In genomic region chr9:99266136-99267023, GRCh38 we compare ENCODE assay signal across 1 cellular context.
TF ChIP-seq lines count a peak whose summit lies in the region.

No MANE protein-coding gene starts in this region.

TF ChIP-seq in HepG2, 621 proteins besides CTCF, POLR2A, EP300 and RAD21 (continued from another document and continues in another):
- TF ChIP-seq PAXIP1 (CRISPR knock-in tag; conservative IDR thresholded peaks at IDR 0.05), result peak; percentile 59
- no peak for TF ChIP-seq RBAK (CRISPR knock-in tag; IDR thresholded peaks at IDR 0.05)
- peak; percentile 30; the same call in 1 of the 2 replicates for TF ChIP-seq CEBPG (CRISPR knock-in tag; IDR thresholded peaks at IDR 0.05)
- TF ChIP-seq MXD1 (CRISPR knock-in tag; IDR thresholded peaks at IDR 0.05), result no peak
- no peak for TF ChIP-seq POLR2AphosphoS5 (IDR thresholded peaks at IDR 0.05; ENCODE audit: low read depth, low read length)
- TF ChIP-seq BHLHE40 (IDR thresholded peaks at IDR 0.05; ENCODE audit: low read length), result peak; percentile 40; the same call in 1 of the 2 replicates
- TF ChIP-seq MYC (CRISPR knock-in tag; IDR thresholded peaks at IDR 0.05; ENCODE audit: borderline replicate concordance), result peak; percentile 68; the same call in 1 of the 2 replicates
- peak; percentile 38; the same call in 1 of the 2 replicates for TF ChIP-seq ZNF350 (CRISPR knock-in tag; IDR thresholded peaks at IDR 0.05; ENCODE audit: borderline replicate concordance, low read depth)
- TF ChIP-seq NFKB2 (CRISPR knock-in tag; IDR thresholded peaks at IDR 0.05; ENCODE audit: borderline replicate concordance), result peak; percentile 31; the same call in 1 of the 2 replicates
- TF ChIP-seq KMT2B (CRISPR knock-in tag; IDR thresholded peaks at IDR 0.05), result no peak
- TF ChIP-seq HNRNPH1 (optimal IDR thresholded peaks at IDR 0.05; ENCODE audit: low read depth, low read length), result no peak
- TF ChIP-seq GABPB1 (CRISPR knock-in tag; IDR thresholded peaks at IDR 0.05), result peak; percentile 37
- no peak for TF ChIP-seq CBX2 (IDR thresholded peaks at IDR 0.05; ENCODE audit: low read depth, low read length)
- no peak for TF ChIP-seq CBX2 (CRISPR knock-in tag; IDR thresholded peaks at IDR 0.05; ENCODE audit: low read depth)
- peak; percentile 31; the same call in 1 of the 2 replicates for TF ChIP-seq NR2C2 (CRISPR knock-in tag; IDR thresholded peaks at IDR 0.05; ENCODE audit: borderline replicate concordance)
- peak; percentile 43; the same call in 1 of the 2 replicates for TF ChIP-seq ZNF232 (CRISPR knock-in tag; IDR thresholded peaks at IDR 0.05; ENCODE audit: borderline replicate concordance)
- TF ChIP-seq FOXO1 (CRISPR knock-in tag; IDR thresholded peaks at IDR 0.05), result peak; percentile 83; the same call in 1 of the 2 replicates
- TF ChIP-seq MIER2 (CRISPR knock-in tag; IDR thresholded peaks at IDR 0.05), result peak; percentile 40; the same call in 1 of the 2 replicates
- TF ChIP-seq TARDBP (CRISPR knock-in tag; IDR thresholded peaks at IDR 0.05), result peak; percentile 30; the same call in 1 of the 2 replicates
- TF ChIP-seq DNMT3B (CRISPR knock-in tag; conservative IDR thresholded peaks at IDR 0.05), result no peak
- no peak for TF ChIP-seq ZNF883 (CRISPR knock-in tag; IDR thresholded peaks at IDR 0.05; ENCODE audit: not compliant biosample characterization)
- TF ChIP-seq MNT (IDR thresholded peaks at IDR 0.05), result peak; percentile 20; the same call in 1 of the 2 replicates
- no peak for TF ChIP-seq ZNF430 (CRISPR knock-in tag; IDR thresholded peaks at IDR 0.05)
- no peak for TF ChIP-seq SSRP1 (CRISPR knock-in tag; IDR thresholded peaks at IDR 0.05)
- TF ChIP-seq ZNF660 (CRISPR knock-in tag; IDR thresholded peaks at IDR 0.05; ENCODE audit: borderline replicate concordance, low read depth), result no peak
- no peak for TF ChIP-seq NFE2L1 (CRISPR knock-in tag; IDR thresholded peaks at IDR 0.05; ENCODE audit: borderline replicate concordance)
- TF ChIP-seq NR2F6 (IDR thresholded peaks at IDR 0.05), result peak; percentile 56
- peak; percentile 85 for TF ChIP-seq NR2F6 (CRISPR knock-in tag; IDR thresholded peaks at IDR 0.05)
- TF ChIP-seq TP53 (CRISPR knock-in tag; conservative IDR thresholded peaks at IDR 0.05), result no peak
- no peak for TF ChIP-seq STAT6 (CRISPR knock-in tag; IDR thresholded peaks at IDR 0.05; ENCODE audit: borderline replicate concordance)
- no peak for TF ChIP-seq TEAD2 (CRISPR knock-in tag; IDR thresholded peaks at IDR 0.05)
- no peak for TF ChIP-seq TIGD3 (CRISPR knock-in tag; IDR thresholded peaks at IDR 0.05; ENCODE audit: borderline replicate concordance)
- TF ChIP-seq TBX2 (CRISPR knock-in tag; IDR thresholded peaks at IDR 0.05; ENCODE audit: borderline replicate concordance), result peak; percentile 57; the same call in 1 of the 2 replicates
- TF ChIP-seq KAT8 (CRISPR knock-in tag; IDR thresholded peaks at IDR 0.05), result peak; percentile 58; the same call in 1 of the 2 replicates
- TF ChIP-seq HDAC2 (CRISPR knock-in tag; IDR thresholded peaks at IDR 0.05), result peak; percentile 74; the same call in 1 of the 2 replicates
- TF ChIP-seq TSC22D2 (CRISPR knock-in tag; IDR thresholded peaks at IDR 0.05; ENCODE audit: borderline replicate concordance), result peak; percentile 58; the same call in 1 of the 2 replicates
- TF ChIP-seq SKIL (CRISPR knock-in tag; IDR thresholded peaks at IDR 0.05; ENCODE audit: borderline replicate concordance), result peak; percentile 32; the same call in 1 of the 2 replicates
- TF ChIP-seq ZNF44 (CRISPR knock-in tag; IDR thresholded peaks at IDR 0.05), result no peak
- TF ChIP-seq FOSL2 (CRISPR knock-in tag; IDR thresholded peaks at IDR 0.05), result peak; percentile 70
- TF ChIP-seq NONO (IDR thresholded peaks at IDR 0.05), result no peak
- TF ChIP-seq NONO (CRISPR knock-in tag; conservative IDR thresholded peaks at IDR 0.05), result peak; percentile 57; the same call in 1 of the 2 replicates
- TF ChIP-seq ZNF101 (CRISPR knock-in tag; IDR thresholded peaks at IDR 0.05; ENCODE audit: borderline replicate concordance, low read depth), result no peak
- TF ChIP-seq ZNF3 (CRISPR knock-in tag; IDR thresholded peaks at IDR 0.05), result no peak
- no peak for TF ChIP-seq SNAPC5 (CRISPR knock-in tag; IDR thresholded peaks at IDR 0.05; ENCODE audit: borderline replicate concordance)
- peak; percentile 79 for TF ChIP-seq MAX (IDR thresholded peaks at IDR 0.05)
- TF ChIP-seq CENPT (CRISPR knock-in tag; IDR thresholded peaks at IDR 0.05; ENCODE audit: low read depth), result no peak
- 0 out of 2 replicates have a peak, but pooled peaks have one; percentile 31 for TF ChIP-seq ZSCAN9 (CRISPR knock-in tag; IDR thresholded peaks at IDR 0.05; ENCODE audit: borderline replicate concordance)
- peak; percentile 19; the same call in 1 of the 2 replicates for TF ChIP-seq ZFX (CRISPR knock-in tag; IDR thresholded peaks at IDR 0.05; ENCODE audit: low read depth)
- TF ChIP-seq IRF1 (CRISPR knock-in tag; IDR thresholded peaks at IDR 0.05; ENCODE audit: low read depth), result no peak
- TF ChIP-seq TEAD3 (CRISPR knock-in tag; optimal IDR thresholded peaks at IDR 0.05; ENCODE audit: borderline replicate concordance), result peak; percentile 64
- TF ChIP-seq IRF2 (CRISPR knock-in tag; IDR thresholded peaks at IDR 0.05), result 0 out of 2 replicates have a peak, but pooled peaks have one; percentile 51
- TF ChIP-seq NRL (CRISPR knock-in tag; IDR thresholded peaks at IDR 0.05; ENCODE audit: borderline replicate concordance), result no peak
- no peak for TF ChIP-seq PHF8 (CRISPR knock-in tag; IDR thresholded peaks at IDR 0.05)
- TF ChIP-seq TCF12 (IDR thresholded peaks at IDR 0.05), result no peak
- TF ChIP-seq TCF12 (CRISPR knock-in tag; IDR thresholded peaks at IDR 0.05), result no peak
- TF ChIP-seq ETS1 (CRISPR knock-in tag; IDR thresholded peaks at IDR 0.05), result no peak
- TF ChIP-seq GATAD2A (CRISPR knock-in tag; IDR thresholded peaks at IDR 0.05), result peak; percentile 86
- TF ChIP-seq ZNF24 (IDR thresholded peaks at IDR 0.05), result no peak
- TF ChIP-seq SP1 (IDR thresholded peaks at IDR 0.05), result no peak
- TF ChIP-seq SP1 (CRISPR knock-in tag; IDR thresholded peaks at IDR 0.05), result 0 out of 2 replicates have a peak, but pooled peaks have one; percentile 17
- TF ChIP-seq SNRNP70 (IDR thresholded peaks at IDR 0.05; ENCODE audit: low read depth, low read length), result no peak
- TF ChIP-seq THAP11 (CRISPR knock-in tag; IDR thresholded peaks at IDR 0.05), result peak; percentile 47; the same call in 1 of the 2 replicates
